Comparison of ENCODE assay signal across 11 cellular contexts in the genomic region with DNA sequence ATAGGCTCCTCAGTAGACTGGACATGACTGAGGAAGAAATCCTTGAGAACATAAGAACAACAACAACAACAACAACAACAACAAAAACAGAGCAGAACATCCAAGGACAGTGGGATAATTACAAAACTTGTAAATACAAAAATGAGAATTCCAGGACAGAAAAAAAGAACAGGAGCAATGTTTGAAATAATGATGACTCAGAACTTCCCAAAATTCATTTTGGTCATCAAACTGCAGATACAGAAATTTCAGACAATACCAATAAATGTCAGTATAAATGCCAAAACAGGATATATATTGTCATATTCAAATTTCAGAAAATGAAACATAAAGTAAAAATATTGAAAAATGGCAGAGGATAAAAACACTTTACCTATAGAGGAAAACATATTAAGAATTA.
"Had no signal": no experiment of that assay in that cellular context is flagged by ENCODE, and none has a peak within 500 bp of the region (broad histone marks: within the 10 kb centered on the region; RNA-seq: fewer than 3 reads in every experiment).

No MANE protein-coding gene starts in this region.

- ATAC-seq: GM23338, HCT116 had no signal

- DNase-seq: GM23248, GOT3, H7, H9, HCEC 1CT, HFFc6 had no signal

- H3K27ac Mint-ChIP-seq: GM23338, H9, HFFc6 had no signal

- H3K4me1 ChIP-seq: HAP-1 had no signal

- H2AFZ ChIP-seq: GM23248, GM23338 had no signal

- H3K36me3 ChIP-seq: HAP-1 had no signal

- H3K4me3 ChIP-seq: GM23248, GM23338, HAP-1 had no signal

- H3K4me1 Mint-ChIP-seq: GM23338, H9 had no signal

- H3K9me3 ChIP-seq: HAP-1 had no signal

- H3K9ac ChIP-seq: GM23248 had no signal

- H3K27ac ChIP-seq: GM23248 had no signal

- FAIRE-seq: H1, H54 had no signal

- H3K4me3 Mint-ChIP-seq: GM23338, H9, HFFc6 had no signal

- H3K4me2 ChIP-seq: GM23338 had no signal
